In the genomic region with DNA sequence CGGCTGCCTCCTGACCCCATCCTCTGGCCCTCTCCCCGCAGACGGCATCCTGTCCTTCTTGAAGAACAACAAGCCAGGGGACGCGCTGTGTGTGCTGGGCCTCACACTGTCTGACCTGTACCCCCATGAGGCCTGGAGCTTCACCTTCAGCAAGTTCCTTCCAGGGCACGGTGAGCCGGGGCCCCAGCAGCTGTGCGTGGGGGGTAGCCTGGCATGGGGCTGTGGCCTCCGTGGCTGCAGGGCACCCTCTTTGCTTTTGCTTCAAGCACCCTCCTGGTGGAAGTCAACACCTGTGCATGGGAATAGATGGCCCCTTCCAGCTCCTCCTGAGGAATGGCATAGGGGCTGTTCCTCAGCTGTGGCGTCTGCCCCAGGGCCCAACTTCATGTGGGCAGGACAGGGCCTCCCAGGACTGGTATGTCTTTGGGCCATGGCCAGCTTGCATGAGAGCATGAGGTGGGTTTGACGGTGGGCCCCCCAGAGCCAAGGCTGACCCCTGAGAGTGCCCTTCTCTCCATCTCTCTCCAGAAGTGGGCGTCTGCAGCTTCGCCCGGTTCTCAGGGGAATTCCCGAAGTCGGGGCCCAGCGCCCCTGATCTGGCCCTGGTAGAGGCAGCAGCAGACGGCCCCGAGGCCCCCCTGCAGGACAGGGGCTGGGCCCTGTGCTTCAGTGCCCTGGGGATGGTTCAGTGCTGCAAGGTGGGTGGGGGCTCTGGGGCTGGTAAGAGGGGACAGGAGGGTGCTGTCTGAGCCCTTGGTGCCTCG, we compare ENCODE assay signal across 19 cellular contexts. TPM values are rescaled to one million over a fixed set of nuclear protein-coding genes. Genes with fewer than 3 reads are reported as not detected.
DNase-seq lines count a peak whose midpoint lies in the region; ATAC-seq, FAIRE-seq and TF ChIP-seq lines count a peak whose summit lies in the region.
"Had no signal": no experiment of that assay in that cellular context is flagged by ENCODE, and none has a peak within 500 bp of the region (broad histone marks: within the 10 kb centered on the region; RNA-seq: fewer than 3 reads in every experiment).

No MANE protein-coding gene starts in this region.

- H2BK15ac ChIP-seq in mesenchymal stem cell (ENCODE audit: low read depth, poor library complexity, severe bottlenecking) = peak overlapping the region; percentile 73

- H3K18ac ChIP-seq in mesenchymal stem cell (ENCODE audit: low read depth in 1 of 2, low read length in 2 of 2) = peak overlapping the region in 1 of 2 experiments; percentile 22

- no peak for DNase-seq in HepG2 (ENCODE audit: low spot score)
- DNase-seq in right lobe of liver = no peak
- DNase-seq in NT2/D1 (ENCODE audit: low read depth, low spot score) = no peak
- no peak for DNase-seq in mesenchymal stem cell
- DNase-seq in RWPE1 (ENCODE audit: low spot score) = no peak
- DNase-seq in SIG-M5 (lab: John Stamatoyannopoulos, UW) = no peak
- no peak for DNase-seq in SKM-1 treated with dmso at 0.1 percent for 144 hours (lab: John Stamatoyannopoulos, UW; ENCODE audit: unreplicated experiment)
- DNase-seq in NCI-H526 (lab: John Stamatoyannopoulos, UW) = no peak
- DNase-seq: amniotic stem cell, brain microvascular endothelial cell, GDM1, NCI-H1105, sigmoid colon had no signal

- H2BK12ac ChIP-seq in mesenchymal stem cell (ENCODE audit: low read length in 2 of 2) = no peak overlapping the region

- H2BK5ac ChIP-seq in mesenchymal stem cell (ENCODE audit: low read depth, low read length, poor library complexity, severe bottlenecking) = no peak overlapping the region

- TF ChIP-seq EP300 in HepG2 (IDR thresholded peaks at IDR 0.05; ENCODE audit: low read depth in 2 of 2, low read length in 2 of 2) (no peak), HepG2 (CRISPR knock-in tag; IDR thresholded peaks at IDR 0.05; ENCODE audit: borderline replicate concordance) (no peak)

- H2AFZ ChIP-seq in HepG2 (ENCODE audit: low read length) (no peak overlapping the region), mesenchymal stem cell (ENCODE audit: low read depth, low read length) (no peak overlapping the region)

- no peak overlapping the region for H4K8ac ChIP-seq in mesenchymal stem cell (ENCODE audit: low read length)

- no peak overlapping the region for H2AK5ac ChIP-seq in mesenchymal stem cell (ENCODE audit: low read length, severe bottlenecking)

- POLR2A ChIA-PET in HepG2 (lab: Yijun Ruan, JAX) = interaction anchor here (1.0 kb wide), 1 partner anchor 18 kb away, joined by 3 read pairs; no protein-coding TSS in a partner anchor
- POLR2A ChIA-PET in RWPE1 (lab: Yijun Ruan, JAX; ENCODE audit: low non-redundant PET) = no interaction called here

- BruUV-seq in HepG2 (replicated peaks; lab: Mats Ljungman, UMichigan) = no TSS peak

- no peak overlapping the region for H3K4me3 ChIP-seq in HepG2 (replicated peaks in 1 of 3; ENCODE audit: insufficient read depth in 1 of 3, low read depth in 2 of 3, low read length in 3 of 3)
- H3K4me3 ChIP-seq in right lobe of liver = no peak overlapping the region
- no peak overlapping the region for H3K4me3 ChIP-seq in NT2/D1 (ENCODE audit: insufficient read length, low read depth)
- H3K4me3 ChIP-seq in mesenchymal stem cell (ENCODE audit: insufficient read depth in 1 of 2, low read depth in 1 of 2, low read length in 2 of 2) = no peak overlapping the region
- H3K4me3 ChIP-seq: gastroesophageal sphincter, sigmoid colon had no signal

- H4K91ac ChIP-seq in mesenchymal stem cell (ENCODE audit: low read length) = no peak overlapping the region

- H3K9ac ChIP-seq in HepG2 (ENCODE audit: insufficient read depth, low read depth, low read length) (no peak overlapping the region), NT2/D1 (ENCODE audit: insufficient read length, low read depth) (peak overlapping the region; percentile 29), mesenchymal stem cell (ENCODE audit: low read length) (no peak overlapping the region)

- TF ChIP-seq POLR2A in HepG2 (IDR thresholded peaks at IDR 0.05; ENCODE audit: insufficient read depth in 1 of 2, low read depth in 2 of 2, low read length in 2 of 2) (no peak), right lobe of liver (IDR thresholded peaks at IDR 0.05) (no peak)

- CTCF ChIA-PET in HepG2 (lab: Yijun Ruan, JAX; ENCODE audit: low intra/inter-chr PET ratio, low total read pairs) = interaction anchor here (1.2 to 2.2 kb wide), 2 partner anchors 37 to 141 kb away, joined by 5 to 15 read pairs; no protein-coding TSS in a partner anchor
- CTCF ChIA-PET in RWPE1 (lab: Yijun Ruan, JAX) = interaction anchor here (0.5 to 2.4 kb wide), 5 partner anchors 10 to 1276 kb away, joined by 3 to 12 read pairs (median 7); no protein-coding TSS in a partner anchor

- H3K79me2 ChIP-seq in HepG2 (ENCODE audit: insufficient read depth, low read length) = no peaks in the 10 kb centered on the region

- peaks cover 5% of the 10 kb centered on the region for H3K79me1 ChIP-seq in mesenchymal stem cell (replicated peaks; ENCODE audit: low read length, poor library complexity, severe bottlenecking)

- no peak for TF ChIP-seq RAD21 in HepG2 (CRISPR knock-in tag; IDR thresholded peaks at IDR 0.05)

- H3K36me3 ChIP-seq in HepG2 (replicated peaks in 1 of 2; ENCODE audit: control insufficient read depth in 1 of 2, insufficient read depth in 2 of 2, low read length in 2 of 2) = no peaks in the 10 kb centered on the region
- H3K36me3 ChIP-seq in right lobe of liver = no peaks in the 10 kb centered on the region
- no peaks in the 10 kb centered on the region for H3K36me3 ChIP-seq in NT2/D1 (ENCODE audit: insufficient read depth, insufficient read length, low read length)
- peaks cover 7 to 34% of the 10 kb centered on the region in 2 experiments for H3K36me3 ChIP-seq in mesenchymal stem cell (ENCODE audit: control insufficient read depth in 1 of 2, insufficient read depth in 2 of 2, low read depth in 1 of 2, low read length in 2 of 2)
- H3K36me3 ChIP-seq: brain microvascular endothelial cell, gastroesophageal sphincter, neutrophil, sigmoid colon had no signal

- no peak for TF ChIP-seq CTCF in HepG2 (CRISPR knock-in tag; IDR thresholded peaks at IDR 0.05)
- TF ChIP-seq CTCF in right lobe of liver (IDR thresholded peaks at IDR 0.05) = no peak
- no peak for TF ChIP-seq CTCF in RWPE1 (conservative IDR thresholded peaks at IDR 0.05; ENCODE audit: low read depth)

- in situ Hi-C loops in HepG2 (cut with HindIII; ENCODE audit: extremely low pct_ligation_motif_present, low pct_unique_long_range_greater_than_20kb) = loop anchor here (5.0 kb wide), 1 partner anchor 41 kb away; no protein-coding TSS in a partner anchor

- H2BK120ac ChIP-seq in mesenchymal stem cell (ENCODE audit: low read depth, low read length) = no peak overlapping the region

- ATAC-seq in HepG2 = peak; percentile 1; the same call in 1 of the 3 replicates
- ATAC-seq in right lobe of liver = no peak

- FAIRE-seq in HepG2 (lab: Jason Lieb, UNC) = no peak

- 63% methylated on average over 4 of the region's 20 CpGs for WGBS in HepG2 (ENCODE audit: low lambda C conversion rate)
- WGBS in right lobe of liver (ENCODE audit: insufficient coverage, low coverage, low lambda C conversion rate, missing lambda C conversion rate) = 50% methylated on average over 2 of the region's 20 CpGs
- WGBS in mesenchymal stem cell = 88% methylated on average over 19 of the region's 20 CpGs

- H3K9me3 ChIP-seq in HepG2 (ENCODE audit: low read length) (no peaks in the 10 kb centered on the region), right lobe of liver (no peaks in the 10 kb centered on the region), NT2/D1 (ENCODE audit: insufficient read depth, low read length) (no peaks in the 10 kb centered on the region; the same call in 1 of the 2 replicates), mesenchymal stem cell (ENCODE audit: control insufficient read depth, low read length) (no peaks in the 10 kb centered on the region)
- H3K9me3 ChIP-seq: gastroesophageal sphincter, neutrophil, sigmoid colon had no signal

- H3K23ac ChIP-seq in mesenchymal stem cell (ENCODE audit: low read length in 2 of 2) = no peak overlapping the region

- H3K14ac ChIP-seq in mesenchymal stem cell (ENCODE audit: low read length in 2 of 2) = no peak overlapping the region

- peaks cover 2 to 18% of the 10 kb centered on the region in 2 experiments; a peak in 3 of 5 replicates for H3K27me3 ChIP-seq in HepG2 (ENCODE audit: control insufficient read depth in 1 of 2, insufficient read depth in 2 of 2, low read length in 2 of 2)
- H3K27me3 ChIP-seq in right lobe of liver = no peaks in the 10 kb centered on the region
- H3K27me3 ChIP-seq in NT2/D1 (ENCODE audit: insufficient read depth, insufficient read length) = peaks cover 6% of the 10 kb centered on the region
- no peaks in the 10 kb centered on the region for H3K27me3 ChIP-seq in mesenchymal stem cell (ENCODE audit: control insufficient read depth in 1 of 2, insufficient read depth in 1 of 2, low read length in 2 of 2)
- H3K27me3 ChIP-seq: brain microvascular endothelial cell, dorsolateral prefrontal cortex, gastroesophageal sphincter, sigmoid colon had no signal

- H3K4ac ChIP-seq in mesenchymal stem cell (ENCODE audit: low read depth in 1 of 2, low read length in 2 of 2) = no peak overlapping the region

- H3K4me2 ChIP-seq in HepG2 (ENCODE audit: low read depth, low read length) (peak overlapping the region; percentile 72; the same call in 1 of the 2 replicates), mesenchymal stem cell (ENCODE audit: low read length, poor library complexity, severe bottlenecking) (no peak overlapping the region)

- H3K4me1 ChIP-seq in HepG2 (ENCODE audit: insufficient read depth, low read length) (peaks cover 28% of the 10 kb centered on the region), right lobe of liver (no peaks in the 10 kb centered on the region), NT2/D1 (ENCODE audit: insufficient read depth, insufficient read length) (peaks cover 32% of the 10 kb centered on the region), mesenchymal stem cell (ENCODE audit: control insufficient read depth, insufficient read depth, low read depth, low read length) (peaks cover 14% of the 10 kb centered on the region)

- no peak overlapping the region for H3K27ac ChIP-seq in HepG2 (ENCODE audit: extremely low read length, insufficient read depth, low read length)
- no peak overlapping the region for H3K27ac ChIP-seq in right lobe of liver
- H3K27ac ChIP-seq in mesenchymal stem cell (ENCODE audit: low read length, poor library complexity, severe bottlenecking) = no peak overlapping the region
- no peak overlapping the region for H3K27ac ChIP-seq in RWPE1
- H3K27ac ChIP-seq: brain microvascular endothelial cell, gastroesophageal sphincter, neutrophil, sigmoid colon, VCaP had no signal

- intact Hi-C loops in HepG2 (cut with micrococcal nuclease; ENCODE audit: unreplicated experiment) = loop anchor here (2.0 kb wide), 1 partner anchor 38 kb away; no protein-coding TSS in a partner anchor
- intact Hi-C loops in right lobe of liver (cut with DNase I) = no loop called here

- no peaks in the 10 kb centered on the region; the same call in 1 of the 2 replicates for H4K20me1 ChIP-seq in HepG2 (ENCODE audit: insufficient read depth, low read length)

RNA-seq across cellular contexts. Expression of a gene that starts 20.7 kb away (rescaled TPM):
- total RNA-seq in HepG2 (2016; rRNA removed; fragmentation: Illumina TruSeq; extraction: Trizol) (not detected in 2 replicates), right lobe of liver (1 to 10 TPM in 4 of 6 experiments, under 1 TPM in 1, not detected in 1; 0.42 to 5.8 (median 1.4) TPM)
- not detected in 2 replicates for total RNA-seq in HepG2 (2016; cell fraction: cytosol; rRNA removed; fragmentation: Illumina TruSeq; extraction: Trizol; ENCODE audit: low read depth)
- total RNA-seq in HepG2 (2016; cell fraction: insoluble cytoplasmic fraction; rRNA removed; fragmentation: Illumina TruSeq; extraction: Trizol) = not detected in 2 replicates
- not detected in 2 replicates for total RNA-seq in HepG2 (2016; cell fraction: membrane; rRNA removed; fragmentation: Illumina TruSeq; extraction: Trizol)
- not detected in 2 replicates for total RNA-seq in HepG2 (2016; cell fraction: nucleus; rRNA removed; fragmentation: Illumina TruSeq; extraction: Trizol)
- 0.03 TPM in 1 of 2 replicates, not detected in the other for polyA plus RNA-seq in HepG2 (2011; rRNA removed)
- polyA plus RNA-seq in HepG2 (2011; cell fraction: cytosol; rRNA removed) = 0.01 and 0.04 TPM in 2 replicates
- 0.18 and 0.26 TPM in 2 replicates for polyA plus RNA-seq in HepG2 (2011; cell fraction: nucleus; rRNA removed)
- 0.05 and 0.07 TPM in 2 replicates for polyA plus RNA-seq in HepG2 (2012)
- not detected in 2 replicates for polyA plus RNA-seq in HepG2 (2016; cell fraction: cytosol; fragmentation: Illumina TruSeq; extraction: Trizol; ENCODE audit: low read depth)
- not detected in 2 replicates for polyA plus RNA-seq in HepG2 (2016; cell fraction: insoluble cytoplasmic fraction; fragmentation: Illumina TruSeq; extraction: Trizol; ENCODE audit: low read depth)
- not detected in 2 replicates for polyA plus RNA-seq in HepG2 (2016; cell fraction: membrane; fragmentation: Illumina TruSeq; extraction: Trizol; ENCODE audit: low read depth)
- not detected in 2 replicates for polyA plus RNA-seq in HepG2 (2016; cell fraction: nucleus; fragmentation: Illumina TruSeq; extraction: Trizol; ENCODE audit: insufficient read depth, low read depth)
- 0.30 and 0.84 TPM in 2 replicates for polyA minus RNA-seq in HepG2 (2011; rRNA and poly(A)+ RNA removed; ENCODE audit: low replicate concordance)
- polyA minus RNA-seq in HepG2 (2011; cell fraction: cytosol; rRNA and poly(A)+ RNA removed) = not detected in 2 replicates
- polyA minus RNA-seq in HepG2 (2011; cell fraction: nucleus; rRNA and poly(A)+ RNA removed) = 0.13 TPM in 1 of 2 replicates, not detected in the other
- 0.06 TPM for polyA plus RNA-seq in mesenchymal stem cell (2013, experiment 1 of 2)
- 0.07 TPM for polyA plus RNA-seq in mesenchymal stem cell (2013, experiment 2 of 2)
- total RNA-seq: endothelial cell of umbilical vein, H4 had no signal
- polyA plus RNA-seq: endothelial cell of umbilical vein had no signal
